ENCODE assay signal across 8 cellular contexts in the genomic region with DNA sequence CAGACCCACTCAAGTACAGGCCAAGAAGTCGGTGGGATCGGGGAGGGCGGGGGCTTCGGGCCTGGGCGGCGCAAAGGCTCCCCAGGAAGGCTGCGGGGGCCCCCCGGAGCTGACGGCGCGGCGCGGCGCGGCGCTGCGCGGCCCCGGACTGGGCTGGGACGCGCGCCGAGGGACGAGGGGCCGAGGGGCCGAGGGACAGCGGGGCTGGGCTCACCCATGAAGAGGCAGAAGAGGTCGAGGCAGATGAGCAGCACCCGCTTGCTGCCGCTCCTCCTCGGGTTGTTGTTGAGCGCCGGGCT. TPM values are rescaled to one million over a fixed set of nuclear protein-coding genes. Genes with fewer than 3 reads are reported as not detected.
DNase-seq lines count a peak whose midpoint lies in the region; ATAC-seq lines count a peak whose summit lies in the region.

No MANE protein-coding gene starts in this region.

- no peak for DNase-seq in Right ventricle myocardium inferior (ENCODE audit: missing footprints)
- no peak for DNase-seq in cardiac septum (ENCODE audit: low spot score)
- no peak for DNase-seq in activated naive CD8-positive, alpha-beta T cell treated with anti-CD3 and anti-CD28 coated beads for 36 hours
- DNase-seq in stimulated activated CD8-positive, alpha-beta memory T cell treated with anti-CD3 and anti-CD28 coated beads, Interleukin-4, amount 100 ng/mL, for 48 hours = no peak
- no peak for DNase-seq in SHP77 (lab: John Stamatoyannopoulos, UW)

- H3K27me3 ChIP-seq in iPS-18a (ENCODE audit: control insufficient read depth, insufficient read depth, low read length) = no peaks in the 10 kb centered on the region

- intact Hi-C loops in Right ventricle myocardium inferior (cut with DNase I) = loop anchor here (5.0 to 10.0 kb wide), 7 partner anchors 51 to 514 kb away; no protein-coding TSS in a partner anchor
- intact Hi-C loops in cardiac septum (cut with DNase I) = loop anchor here (2.0 to 10.0 kb wide), 11 partner anchors 41 to 714 kb away; no protein-coding TSS in a partner anchor

- no peaks in the 10 kb centered on the region for H3K9me3 ChIP-seq in iPS-18a (ENCODE audit: control insufficient read depth, low read depth, low read length)

- H3K4me3 ChIP-seq in iPS-18a (ENCODE audit: low read length) = peak overlapping the region; percentile 90

- H3K27ac ChIP-seq in iPS-18a (ENCODE audit: low read length) = no peak overlapping the region

- H3K4me1 ChIP-seq in iPS-18a (ENCODE audit: control insufficient read depth, low read depth, low read length) = peaks cover 36% of the 10 kb centered on the region

- H3K4me3 Mint-ChIP-seq in activated naive CD8-positive, alpha-beta T cell treated with anti-CD3 and anti-CD28 coated beads for 36 hours = peak overlapping the region; percentile 78
- H3K4me3 Mint-ChIP-seq in stimulated activated naive CD8-positive, alpha-beta T cell treated with anti-CD3 and anti-CD28 coated beads, Interleukin-15, Interleukin-2, amounts not matched to agents 100 ng/mL and 50 ng/mL, for 24 hours = peak overlapping the region; percentile 75

- no peaks in the 10 kb centered on the region for H3K36me3 Mint-ChIP-seq in activated naive CD8-positive, alpha-beta T cell treated with anti-CD3 and anti-CD28 coated beads for 36 hours
- no peaks in the 10 kb centered on the region for H3K36me3 Mint-ChIP-seq in stimulated activated naive CD8-positive, alpha-beta T cell treated with anti-CD3 and anti-CD28 coated beads, Interleukin-15, Interleukin-2, amounts not matched to agents 100 ng/mL and 50 ng/mL, for 24 hours (ENCODE audit: low read depth)

- H3K36me3 ChIP-seq in iPS-18a (ENCODE audit: control insufficient read depth, low read depth, low read length) = no peaks in the 10 kb centered on the region

- H3K27ac Mint-ChIP-seq in activated naive CD8-positive, alpha-beta T cell treated with anti-CD3 and anti-CD28 coated beads for 36 hours = no peak overlapping the region
- H3K27ac Mint-ChIP-seq in stimulated activated naive CD8-positive, alpha-beta T cell treated with anti-CD3 and anti-CD28 coated beads, Interleukin-15, Interleukin-2, amounts not matched to agents 100 ng/mL and 50 ng/mL, for 24 hours = no peak overlapping the region

- H3K9ac ChIP-seq in iPS-18a (ENCODE audit: low read length) = peak overlapping the region; percentile 83

- H3K9me3 Mint-ChIP-seq in activated naive CD8-positive, alpha-beta T cell treated with anti-CD3 and anti-CD28 coated beads for 36 hours = no peaks in the 10 kb centered on the region
- no peaks in the 10 kb centered on the region for H3K9me3 Mint-ChIP-seq in stimulated activated naive CD8-positive, alpha-beta T cell treated with anti-CD3 and anti-CD28 coated beads, Interleukin-15, Interleukin-2, amounts not matched to agents 100 ng/mL and 50 ng/mL, for 24 hours

- peaks cover 47% of the 10 kb centered on the region for H3K27me3 Mint-ChIP-seq in activated naive CD8-positive, alpha-beta T cell treated with anti-CD3 and anti-CD28 coated beads for 36 hours
- peaks cover 44% of the 10 kb centered on the region for H3K27me3 Mint-ChIP-seq in stimulated activated naive CD8-positive, alpha-beta T cell treated with anti-CD3 and anti-CD28 coated beads, Interleukin-15, Interleukin-2, amounts not matched to agents 100 ng/mL and 50 ng/mL, for 24 hours

- H3K4me1 Mint-ChIP-seq in activated naive CD8-positive, alpha-beta T cell treated with anti-CD3 and anti-CD28 coated beads for 36 hours = no peaks in the 10 kb centered on the region
- H3K4me1 Mint-ChIP-seq in stimulated activated naive CD8-positive, alpha-beta T cell treated with anti-CD3 and anti-CD28 coated beads, Interleukin-15, Interleukin-2, amounts not matched to agents 100 ng/mL and 50 ng/mL, for 24 hours (ENCODE audit: low read depth) = peaks cover 10% of the 10 kb centered on the region

- peak; percentile 58 for ATAC-seq in Right ventricle myocardium inferior
- ATAC-seq in HG02678 (IDR thresholded peaks at IDR 0.05; ENCODE audit: unreplicated experiment) = no peak

RNA-seq across cellular contexts. Expression of gene PLPP3, which starts 0.8 kb away (rescaled TPM):
- total RNA-seq in Right ventricle myocardium inferior (143 TPM), cardiac septum (61.0 TPM)
- total RNA-seq in activated naive CD8-positive, alpha-beta T cell treated with anti-CD3 and anti-CD28 coated beads for 36 hours = not detected

Comparison
In these comparisons a context has a peak if more than half of its experiments do, and no peak if none do; other contexts are left out.
1. RNA of gene PLPP3, which starts 0.8 kb away (total RNA-seq): 143 TPM in Right ventricle myocardium inferior (single experiment) and 61.0 TPM in cardiac septum (single experiment); not detected in activated naive CD8-positive, alpha-beta T cell treated with anti-CD3 and anti-CD28 coated beads for 36 hours; every median in the first group is over 10 times any median in the second.